In genomic region chr2:46378616-46379015, GRCh38 we compare ENCODE assay signal across 1 cellular context.
TF ChIP-seq lines count a peak whose summit lies in the region.

No MANE protein-coding gene starts in this region.

TF ChIP-seq in liver, 16 proteins besides CTCF, POLR2A, EP300 and RAD21 (continued from another document):
- TF ChIP-seq REST (IDR thresholded peaks at IDR 0.05) = no peak
